In genomic region chr18:24846133-24846532, GRCh38 we compare ENCODE assay signal across 18 cellular contexts.
DNase-seq lines count a peak whose midpoint lies in the region; ATAC-seq lines count a peak whose summit lies in the region.
"Had no signal": no experiment of that assay in that cellular context is flagged by ENCODE, and none has a peak within 500 bp of the region (broad histone marks: within the 10 kb centered on the region; RNA-seq: fewer than 3 reads in every experiment).

No MANE protein-coding gene starts in this region.

- intact Hi-C loops in left colon (cut with DNase I, micrococcal nuclease), result no loop called here

- DNase-seq in CD1c-positive myeloid dendritic cell (ENCODE audit: extremely low spot score), result peak; percentile 56
- peak; percentile 57 for DNase-seq in MV-4-11 (lab: John Stamatoyannopoulos, UW)
- peak; percentile 13 for DNase-seq in OCI-M1 (lab: John Stamatoyannopoulos, UW)
- no peak for DNase-seq in left colon
- no peak for DNase-seq in HCEC 1CT
- no peak for DNase-seq in DMS153 treated with DMSO at 0.1 percent for 48 hours (lab: John Stamatoyannopoulos, UW; ENCODE audit: unreplicated experiment)
- no peak for DNase-seq in GM19238 (ENCODE audit: insufficient read length, low spot score)
- DNase-seq: CD4-positive, alpha-beta T cell; DMS79; H9; NCI-H1417; NCI-H187 treated with DMSO at 0.1 percent for 48 hours; NCI-H69; NK-92 treated with Interleukin-12 subunit alpha and Interleukin-12 subunit beta, amount 100 ng/mL, for 24 hours; Peyer's patch; Right ventricle myocardium superior had no signal

- ATAC-seq in left colon (peak; percentile 17), GM18520 (IDR thresholded peaks at IDR 0.05; ENCODE audit: unreplicated experiment) (no peak)
- ATAC-seq: K562 had no signal

Comparison
In these comparisons a context has a peak if more than half of its experiments do, and no peak if none do; other contexts are left out.
1. DNase-seq: peak in CD1c-positive myeloid dendritic cell (single experiment), MV-4-11 (single experiment) and OCI-M1 (single experiment); none in left colon (0 of 2), HCEC 1CT (single experiment), DMS153 treated with DMSO at 0.1 percent for 48 hours (single experiment) and GM19238 (single experiment).